9 cellular contexts compared by ENCODE assay signal in the genomic region with DNA sequence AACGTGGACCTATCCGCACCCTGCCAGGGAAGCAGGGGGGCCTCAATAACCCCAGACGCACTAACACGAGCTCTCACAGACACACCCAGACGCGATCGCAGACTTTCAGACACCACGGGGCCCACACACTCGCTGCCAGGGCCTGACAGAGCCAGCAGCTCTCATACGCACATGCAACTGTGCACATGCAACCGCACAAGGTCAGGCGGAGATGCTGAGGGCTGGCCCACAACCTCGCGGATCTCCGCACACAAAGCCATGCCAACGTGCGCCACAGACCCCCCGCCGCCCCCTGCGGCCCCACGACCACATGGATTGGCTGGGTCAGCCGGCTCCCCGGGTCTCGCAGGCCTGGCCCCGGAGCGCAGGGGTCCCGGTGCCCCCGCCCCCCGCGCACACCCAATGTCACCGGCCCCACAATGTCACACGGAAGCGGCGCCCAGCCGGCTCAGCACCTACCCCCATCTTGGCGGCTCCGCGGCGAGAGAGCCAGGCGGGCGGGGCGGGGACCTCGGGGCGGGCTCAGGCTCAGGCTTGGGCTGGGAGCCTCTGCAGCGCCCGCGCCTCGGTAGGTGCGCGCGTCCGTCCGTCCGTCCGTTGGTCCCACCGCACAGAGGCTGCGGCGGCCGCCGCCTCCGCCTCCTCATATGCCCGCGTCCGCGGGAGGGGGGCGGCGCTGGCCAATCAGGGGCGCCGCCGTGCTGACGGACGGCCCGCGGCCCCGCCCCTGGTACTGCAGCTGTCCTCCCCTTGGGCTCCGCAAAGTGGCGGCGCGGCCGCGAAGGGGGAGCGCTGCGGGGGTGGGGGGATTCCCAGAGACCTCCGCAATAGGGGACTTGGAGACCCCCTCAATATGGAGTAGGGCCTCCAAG. TPM values are rescaled to one million over a fixed set of nuclear protein-coding genes. Genes with fewer than 3 reads are reported as not detected.
A peak's percentile ranks its signal among the peaks of the same experiment; 100 is the strongest.
DNase-seq lines count a peak whose midpoint lies in the region; ATAC-seq, FAIRE-seq and TF ChIP-seq lines count a peak whose summit lies in the region.
"Had no signal": no experiment of that assay in that cellular context is flagged by ENCODE, and none has a peak within 500 bp of the region (broad histone marks: within the 10 kb centered on the region; RNA-seq: fewer than 3 reads in every experiment).

A gene (minus strand): TSS at position 619 of the 872 bp plus-strand sequence. CDS start 154 bp downstream, at position 465.

- no peak within 1 kb of the TSS for H3K27ac ChIP-seq in K562 (ENCODE audit: extremely low read depth, low read depth, low read length)

- H3K9me3 ChIP-seq in K562 (replicated peaks; ENCODE audit: control insufficient read depth, insufficient read depth, low read depth, low read length), result no peaks in the 10 kb centered on the region
- H3K9me3 ChIP-seq in iPS-18c (ENCODE audit: control insufficient read depth, insufficient read depth, low read length), result no peaks in the 10 kb centered on the region

- peak; percentile 84 for FAIRE-seq in GM12891 (lab: Jason Lieb, UNC)
- FAIRE-seq in K562 (lab: Jason Lieb, UNC), result no peak

- no peak for TF ChIP-seq EP300 in K562 (IDR thresholded peaks at IDR 0.05; ENCODE audit: low read length)

- TF ChIP-seq CTCF in K562 (IDR thresholded peaks at IDR 0.05 in 2 of 3, conservative IDR thresholded peaks at IDR 0.05 in 1 of 3; ENCODE audit: insufficient read depth in 2 of 3, low read depth in 1 of 3, low read length in 3 of 3), result no peak

- ATAC-seq in K562 (peak; percentile 93), HG02840 (IDR thresholded peaks at IDR 0.05; ENCODE audit: low FRiP score, unreplicated experiment) (no peak), HG02571 (IDR thresholded peaks at IDR 0.05; ENCODE audit: unreplicated experiment) (no peak)

- H3K27me3 ChIP-seq in K562 (ENCODE audit: control insufficient read depth in 2 of 2, insufficient read depth in 2 of 2, low read length in 2 of 2), result peaks cover 9 to 54% of the 10 kb centered on the region in 2 experiments; a peak in 4 of 5 replicates

- CTCF ChIA-PET in K562 (lab: Yijun Ruan, JAX; ENCODE audit: low intra/inter-chr PET ratio), result no interaction called here

- H3K4me3 ChIP-seq in K562, result peak within 1 kb of the TSS; percentile 29
- peak within 1 kb of the TSS; percentile 77 for H3K4me3 ChIP-seq in iPS-18c (ENCODE audit: insufficient read depth, low read depth, low read length)

- TF ChIP-seq POLR2A in GM12891 (IDR thresholded peaks at IDR 0.05; ENCODE audit: low read depth, low read length), result no peak
- TF ChIP-seq POLR2A in K562 (conservative IDR thresholded peaks at IDR 0.05), result no peak

- no peaks in the 10 kb centered on the region for H3K79me2 ChIP-seq in K562 (ENCODE audit: control insufficient read depth, insufficient read depth, low read length)

- peak within 1 kb of the TSS; percentile 45; the same call in 1 of the 2 replicates for H2AFZ ChIP-seq in K562 (ENCODE audit: low read depth, low read length)

- peaks cover 0 to 40% of the 10 kb centered on the region in 2 experiments; a peak in 2 of 5 replicates for H3K4me1 ChIP-seq in K562 (replicated peaks in 1 of 2; ENCODE audit: control insufficient read depth in 2 of 2, insufficient read depth in 2 of 2, low read length in 2 of 2)

- peaks cover 8% of the 10 kb centered on the region for H4K20me1 ChIP-seq in K562 (replicated peaks; ENCODE audit: control insufficient read depth, insufficient read depth, low read length)

- H3K9ac ChIP-seq in K562 (ENCODE audit: insufficient read depth in 1 of 2, low read depth in 2 of 2, low read length in 2 of 2), result peak within 1 kb of the TSS in 1 of 2 experiments; percentile 10; a peak in 2 of 4 replicates

- peak within 1 kb of the TSS; percentile 25; the same call in 1 of the 2 replicates for H3K4me2 ChIP-seq in K562 (ENCODE audit: insufficient read depth, low read length)

- no TSS peak for BruUV-seq in K562 (replicated peaks; lab: Mats Ljungman, UMichigan)

- TF ChIP-seq RAD21 in K562 (CRISPR knock-in tag; conservative IDR thresholded peaks at IDR 0.05 in 1 of 2, IDR thresholded peaks at IDR 0.05 in 1 of 2), result no peak

- in situ Hi-C loops in K562 (cut with MboI), result no loop called here

- H3K9me1 ChIP-seq in K562 (ENCODE audit: control insufficient read depth, insufficient read depth, low read length), result no peaks in the 10 kb centered on the region

- POLR2A ChIA-PET in K562 (lab: Yijun Ruan, JAX), result interaction anchor here (0.5 to 0.6 kb wide), 2 partner anchors 10 to 1241 kb away, joined by 3 read pairs; no protein-coding TSS in a partner anchor

- WGBS in K562 (ENCODE audit: insufficient coverage, low coverage, missing lambda C conversion rate), result 5% methylated on average over 27 of the region's 84 CpGs

- H3K36me3 ChIP-seq in K562 (ENCODE audit: control insufficient read depth, insufficient read depth, low read length), result no peaks in the 10 kb centered on the region

- DNase-seq in GM12891 (ENCODE audit: insufficient read length, low spot score) (peak; percentile 92), NCI-H1105 (lab: John Stamatoyannopoulos, UW) (peak; percentile 59), T-helper 9 cell (peak; percentile 41), K562 (ENCODE audit: extremely low read depth in 1 of 4, low spot score in 3 of 4) (peak; percentile 76 to 98 (median 96))
- DNase-seq in stimulated activated CD4-positive, alpha-beta T cell treated with anti-CD3 and anti-CD28 coated beads, Interleukin-12 subunit alpha, Interleukin-12 subunit beta, amount 100 ng/mL, for 48 hours (ENCODE audit: low read depth in 2 of 3, low spot score in 1 of 3), result peak in 2 of 3 donors; percentile 21 to 47

- intact Hi-C loops in K562 (cut with micrococcal nuclease), result no loop called here

TF ChIP-seq in GM12891, 5 proteins besides CTCF, POLR2A, EP300 and RAD21:
- TF ChIP-seq POLR2AphosphoS5 (IDR thresholded peaks at IDR 0.05; ENCODE audit: low read depth, low read length), result no peak
- TF ChIP-seq SPI1 (IDR thresholded peaks at IDR 0.05; ENCODE audit: low read depth, low read length), result no peak
- TF ChIP-seq PAX5 (IDR thresholded peaks at IDR 0.05; ENCODE audit: insufficient read depth, low read length, severe bottlenecking), result no peak
- TF ChIP-seq POU2F2 (IDR thresholded peaks at IDR 0.05; ENCODE audit: low read depth, low read length), result no peak
- no peak for TF ChIP-seq TAF1 (IDR thresholded peaks at IDR 0.05; ENCODE audit: low read depth, low read length)

TF ChIP-seq in K562, 482 proteins besides CTCF, POLR2A, EP300 and RAD21 (continues in another document):
- TF ChIP-seq CREM (IDR thresholded peaks at IDR 0.05; ENCODE audit: low read depth) (0 out of 2 replicates have a peak, but pooled peaks have one; percentile 9), POLR2H (tag; IDR thresholded peaks at IDR 0.05; ENCODE audit: low read depth) (no peak), NFYB (IDR thresholded peaks at IDR 0.05; ENCODE audit: extremely low read depth, insufficient read length) (peak; percentile 32), XRCC3 (IDR thresholded peaks at IDR 0.05) (no peak)
- TF ChIP-seq, protein P1, sequence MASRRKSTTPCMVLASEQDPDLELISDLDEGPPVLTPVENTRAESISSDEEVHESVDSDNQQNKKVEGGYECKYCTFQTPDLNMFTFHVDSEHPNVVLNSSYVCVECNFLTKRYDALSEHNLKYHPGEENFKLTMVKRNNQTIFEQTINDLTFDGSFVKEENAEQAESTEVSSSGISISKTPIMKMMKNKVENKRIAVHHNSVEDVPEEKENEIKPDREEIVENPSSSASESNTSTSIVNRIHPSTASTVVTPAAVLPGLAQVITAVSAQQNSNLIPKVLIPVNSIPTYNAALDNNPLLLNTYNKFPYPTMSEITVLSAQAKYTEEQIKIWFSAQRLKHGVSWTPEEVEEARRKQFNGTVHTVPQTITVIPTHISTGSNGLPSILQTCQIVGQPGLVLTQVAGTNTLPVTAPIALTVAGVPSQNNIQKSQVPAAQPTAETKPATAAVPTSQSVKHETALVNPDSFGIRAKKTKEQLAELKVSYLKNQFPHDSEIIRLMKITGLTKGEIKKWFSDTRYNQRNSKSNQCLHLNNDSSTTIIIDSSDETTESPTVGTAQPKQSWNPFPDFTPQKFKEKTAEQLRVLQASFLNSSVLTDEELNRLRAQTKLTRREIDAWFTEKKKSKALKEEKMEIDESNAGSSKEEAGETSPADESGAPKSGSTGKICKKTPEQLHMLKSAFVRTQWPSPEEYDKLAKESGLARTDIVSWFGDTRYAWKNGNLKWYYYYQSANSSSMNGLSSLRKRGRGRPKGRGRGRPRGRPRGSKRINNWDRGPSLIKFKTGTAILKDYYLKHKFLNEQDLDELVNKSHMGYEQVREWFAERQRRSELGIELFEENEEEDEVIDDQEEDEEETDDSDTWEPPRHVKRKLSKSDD (conservative IDR thresholded peaks at IDR 0.05; ENCODE audit: low read length), result no peak
- TF ChIP-seq, protein P2, sequence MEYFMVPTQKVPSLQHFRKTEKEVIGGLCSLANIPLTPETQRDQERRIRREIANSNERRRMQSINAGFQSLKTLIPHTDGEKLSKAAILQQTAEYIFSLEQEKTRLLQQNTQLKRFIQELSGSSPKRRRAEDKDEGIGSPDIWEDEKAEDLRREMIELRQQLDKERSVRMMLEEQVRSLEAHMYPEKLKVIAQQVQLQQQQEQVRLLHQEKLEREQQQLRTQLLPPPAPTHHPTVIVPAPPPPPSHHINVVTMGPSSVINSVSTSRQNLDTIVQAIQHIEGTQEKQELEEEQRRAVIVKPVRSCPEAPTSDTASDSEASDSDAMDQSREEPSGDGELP (CRISPR knock-in tag; IDR thresholded peaks at IDR 0.05; ENCODE audit: borderline replicate concordance), result peak; percentile 25; the same call in 1 of the 2 replicates

RNA-seq across cellular contexts. Expression of the gene that starts here (rescaled TPM):
- 1.6 TPM for polyA plus RNA-seq in GM12891 (2012; ENCODE audit: low read depth, missing spikeins)
- 0.35 and 2.3 TPM in 2 replicates for total RNA-seq in K562 (2011; cell fraction: chromatin; rRNA removed; ENCODE audit: low replicate concordance)
- total RNA-seq in K562 (2011; cell fraction: nucleolus; rRNA removed), result 0.50 and 0.53 TPM in 2 replicates
- total RNA-seq in K562 (2011; cell fraction: nucleoplasm; rRNA removed), result 0.37 TPM in 1 of 2 replicates, not detected in the other
- total RNA-seq in K562 (2014; rRNA removed), result 0.27 TPM in 1 of 2 replicates, not detected in the other
- 0.03 and 0.04 TPM in 2 replicates for total RNA-seq in K562 (2014; rRNA removed; fragmentation: Illumina TruSeq; extraction: Trizol)
- total RNA-seq in K562 (2015; rRNA removed; fragmentation: Illumina TruSeq; extraction: Trizol), result 0.15 TPM in 1 of 2 replicates, not detected in the other
- total RNA-seq in K562 (2021), result 0.56 and 1.0 TPM in 2 replicates
- 0.01 and 0.03 TPM in 2 replicates for polyA plus RNA-seq in K562 (2011; rRNA removed)
- polyA plus RNA-seq in K562 (2011; cell fraction: cytosol; rRNA removed), result 0.03 TPM in 1 of 2 replicates, not detected in the other
- 0.13 TPM in 1 of 2 replicates, not detected in the other for polyA plus RNA-seq in K562 (2011; cell fraction: nucleus; rRNA removed)
- 0.62 and 1.7 TPM in 2 replicates for polyA plus RNA-seq in K562 (2012)
- 0.30 and 0.60 TPM in 2 replicates for polyA plus RNA-seq in K562 (2014; fragmentation: Illumina TruSeq; extraction: Trizol)
- polyA plus RNA-seq in K562 (2014; fragmentation: Nextera tagmentation; extraction: Ambion mirVana), result not detected
- polyA plus RNA-seq in K562 (2014; rRNA removed), result 0.07 and 0.11 TPM in 2 replicates
- polyA minus RNA-seq in K562 (2011; rRNA and poly(A)+ RNA removed), result 0.06 and 0.11 TPM in 2 replicates
- 0.19 TPM in 1 of 2 replicates, not detected in the other for polyA minus RNA-seq in K562 (2011; cell fraction: cytosol; rRNA and poly(A)+ RNA removed)
- 0.40 TPM in 1 of 2 replicates, not detected in the other for polyA minus RNA-seq in K562 (2011; cell fraction: nucleus; rRNA and poly(A)+ RNA removed)
- total RNA-seq: skeletal muscle tissue had no signal

Comparison
In these comparisons a context has a peak if more than half of its experiments do, and no peak if none do; other contexts are left out.
1. DNase-seq: peak in every context shown above with its lines; median percentile 96 in K562; 92 in GM12891; 59 in NCI-H1105; 41 in T-helper 9 cell; 34 in stimulated activated CD4-positive, alpha-beta T cell treated with anti-CD3 and anti-CD28 coated beads, Interleukin-12 subunit alpha, Interleukin-12 subunit beta, amount 100 ng/mL, for 48 hours.